Comparison of ENCODE assay signal across 18 cellular contexts in the genomic region with DNA sequence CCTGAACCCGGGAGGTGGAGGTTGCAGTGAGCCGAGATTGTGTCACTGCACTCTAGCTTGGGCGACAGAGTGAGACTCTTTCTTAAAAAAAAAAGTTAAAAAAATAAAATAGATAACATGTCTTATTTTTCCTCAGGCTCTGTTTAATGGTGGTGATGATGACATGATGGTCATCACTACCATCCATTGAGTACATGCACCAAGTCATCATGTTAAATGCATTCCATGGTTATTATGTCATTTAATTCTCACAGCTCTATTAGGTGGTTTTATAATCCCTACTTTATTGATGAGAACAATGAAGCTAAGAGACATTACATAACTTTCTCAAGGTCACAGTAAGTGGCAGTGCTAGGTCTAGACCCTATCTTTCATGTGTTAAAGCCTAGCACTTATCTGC. TPM values are rescaled to one million over a fixed set of nuclear protein-coding genes. Genes with fewer than 3 reads are reported as not detected.
"Had no signal": no experiment of that assay in that cellular context is flagged by ENCODE, and none has a peak within 500 bp of the region (broad histone marks: within the 10 kb centered on the region; RNA-seq: fewer than 3 reads in every experiment).

No MANE protein-coding gene starts in this region.

- H3K27ac ChIP-seq: body of pancreas, heart left ventricle, pancreas, suprapubic skin, upper lobe of left lung, VCaP had no signal

- DNase-seq: activated CD4-positive, alpha-beta memory T cell treated with anti-CD3 and anti-CD28 coated beads, Interleukin-2, amount 10 ng/mL, durations not matched to agents 7 days and 5 days; activated CD8-positive, alpha-beta memory T cell treated with anti-CD3 and anti-CD28 coated beads, Interleukin-2, amount 50 U/mL, for 4 hours; activated naive CD4-positive, alpha-beta T cell treated with Interleukin-2 at 50 U/mL for 16 hours; activated naive CD8-positive, alpha-beta T cell treated with anti-CD3 and anti-CD28 coated beads, Interleukin-2, amount 50 U/mL, for 24 hours; body of pancreas; effector memory CD4-positive, alpha-beta T cell; heart left ventricle; islet precursor cell; pancreas; stimulated activated CD4-positive, alpha-beta T cell treated with anti-CD3 and anti-CD28 coated beads, Interleukin-4, amount 100 ng/mL, for 1 hour; stimulated activated CD8-positive, alpha-beta memory T cell treated with anti-CD3 and anti-CD28 coated beads, Interleukin-4, amount 100 ng/mL, for 48 hours; stimulated activated naive CD8-positive, alpha-beta T cell treated with anti-CD3 and anti-CD28 coated beads, Interleukin-15, Interleukin-2, amounts not matched to agents 100 U/mL and 50 U/mL, for 24 hours; SW 1271; upper lobe of left lung had no signal

- ATAC-seq: activated naive CD8-positive, alpha-beta T cell treated with anti-CD3 and anti-CD28 coated beads, Interleukin-2, amount 50 U/mL, for 24 hours; heart left ventricle; pancreas; stimulated activated naive CD8-positive, alpha-beta T cell treated with anti-CD3 and anti-CD28 coated beads, Interleukin-15, Interleukin-2, amounts not matched to agents 100 U/mL and 50 U/mL, for 24 hours had no signal

- H3K4me3 ChIP-seq: body of pancreas, heart left ventricle, pancreas, suprapubic skin, upper lobe of left lung had no signal

RNA-seq across cellular contexts. Expression of gene MAB21L3, which starts 34.4 kb away (rescaled TPM):
- total RNA-seq: activated CD4-positive, alpha-beta memory T cell treated with anti-CD3 and anti-CD28 coated beads, Interleukin-2, amount 10 ng/mL, durations not matched to agents 7 days and 5 days; activated T-helper 1 cell treated with anti-CD3 and anti-CD28 coated beads, Interleukin-12 subunit alpha, Interleukin-12 subunit beta, Interleukin-2, Interleukin-4 antibody, amounts not matched to agents 30 ng/mL and 10 ng/mL and 1 ng/mL, durations not matched to agents 14 hours and 24 hours and 36 hours; body of pancreas; neural crest cell had no signal
